1 cellular context compared by ENCODE assay signal in the genomic region with DNA sequence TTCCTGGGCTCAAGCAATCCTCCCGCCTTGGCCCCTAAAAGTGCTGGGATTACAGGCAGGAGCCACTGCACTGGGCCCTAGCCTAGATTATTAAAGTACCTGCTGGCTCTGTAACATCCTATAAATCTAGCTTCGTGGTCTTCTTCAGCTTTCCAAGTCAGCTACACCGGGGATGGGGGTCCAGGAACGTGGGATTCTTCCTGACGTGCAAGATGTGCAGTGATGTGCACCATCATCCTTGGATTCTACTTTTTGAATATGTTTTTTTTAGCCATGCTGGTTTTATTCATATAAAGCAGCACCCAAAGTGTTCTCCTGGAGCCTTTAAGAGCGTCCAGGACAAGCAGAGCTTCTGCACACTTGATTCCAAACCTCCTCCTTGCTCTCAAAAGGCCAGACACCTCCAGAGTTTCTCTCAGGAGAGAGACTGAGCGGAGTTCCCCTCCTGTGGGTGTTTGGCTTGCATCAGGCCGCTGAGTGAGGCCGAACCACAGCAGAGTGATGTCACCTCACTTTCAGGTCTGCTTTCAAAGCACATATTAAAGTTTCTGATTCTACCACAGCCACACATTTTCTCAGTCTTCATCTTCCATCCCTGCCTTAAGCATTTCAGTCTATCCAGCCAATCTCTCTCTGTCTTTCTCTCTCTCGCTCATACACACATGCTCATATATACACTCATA.
TF ChIP-seq lines count a peak whose summit lies in the region.

No MANE protein-coding gene starts in this region.

TF ChIP-seq in GM12878, 131 proteins besides CTCF, POLR2A, EP300 and RAD21 (continued from another document and continues in another):
- TF ChIP-seq ATF2 (IDR thresholded peaks at IDR 0.05; ENCODE audit: low read length), result peak; percentile 98
- TF ChIP-seq PAX5 (IDR thresholded peaks at IDR 0.05; ENCODE audit: borderline replicate concordance, low read depth, low read length), result peak; percentile 94
- TF ChIP-seq KDM1A (IDR thresholded peaks at IDR 0.05; ENCODE audit: borderline replicate concordance), result no peak
- TF ChIP-seq NKRF (conservative IDR thresholded peaks at IDR 0.05), result no peak
- TF ChIP-seq MAX (IDR thresholded peaks at IDR 0.05; ENCODE audit: low read depth, low read length), result peak; percentile 12; the same call in 1 of the 2 replicates
- peak; percentile 83 for TF ChIP-seq TBL1XR1 (IDR thresholded peaks at IDR 0.05; ENCODE audit: low read depth, low read length)
- TF ChIP-seq FOXK2 (IDR thresholded peaks at IDR 0.05), result no peak
- TF ChIP-seq TCF7 (IDR thresholded peaks at IDR 0.05; ENCODE audit: borderline replicate concordance), result 0 out of 2 replicates have a peak, but pooled peaks have one; percentile 25
- TF ChIP-seq ETV6 (conservative IDR thresholded peaks at IDR 0.05 in 1 of 2, IDR thresholded peaks at IDR 0.05 in 1 of 2; ENCODE audit: borderline replicate concordance in 1 of 2, low read depth in 1 of 2), result 0 out of 4 replicates have a peak, but pooled peaks of 1 of the 2 experiments have one; percentile 22
- peak; percentile 12; the same call in 1 of the 2 replicates for TF ChIP-seq YY1 (IDR thresholded peaks at IDR 0.05; ENCODE audit: low read depth, low read length)
- no peak for TF ChIP-seq ZNF24 (IDR thresholded peaks at IDR 0.05)
- no peak for TF ChIP-seq ZNF592 (IDR thresholded peaks at IDR 0.05)
- no peak for TF ChIP-seq CEBPZ (IDR thresholded peaks at IDR 0.05; ENCODE audit: low read depth, low read length)
- TF ChIP-seq PBX3 (IDR thresholded peaks at IDR 0.05; ENCODE audit: insufficient replicate concordance, low read depth, low read length), result no peak
- TF ChIP-seq SIN3A (IDR thresholded peaks at IDR 0.05; ENCODE audit: low read depth, low read length), result 0 out of 2 replicates have a peak, but pooled peaks have one; percentile 10
- TF ChIP-seq ZBTB40 (IDR thresholded peaks at IDR 0.05; ENCODE audit: borderline replicate concordance), result no peak; the same call in 1 of the 2 replicates
- TF ChIP-seq, protein P1, sequence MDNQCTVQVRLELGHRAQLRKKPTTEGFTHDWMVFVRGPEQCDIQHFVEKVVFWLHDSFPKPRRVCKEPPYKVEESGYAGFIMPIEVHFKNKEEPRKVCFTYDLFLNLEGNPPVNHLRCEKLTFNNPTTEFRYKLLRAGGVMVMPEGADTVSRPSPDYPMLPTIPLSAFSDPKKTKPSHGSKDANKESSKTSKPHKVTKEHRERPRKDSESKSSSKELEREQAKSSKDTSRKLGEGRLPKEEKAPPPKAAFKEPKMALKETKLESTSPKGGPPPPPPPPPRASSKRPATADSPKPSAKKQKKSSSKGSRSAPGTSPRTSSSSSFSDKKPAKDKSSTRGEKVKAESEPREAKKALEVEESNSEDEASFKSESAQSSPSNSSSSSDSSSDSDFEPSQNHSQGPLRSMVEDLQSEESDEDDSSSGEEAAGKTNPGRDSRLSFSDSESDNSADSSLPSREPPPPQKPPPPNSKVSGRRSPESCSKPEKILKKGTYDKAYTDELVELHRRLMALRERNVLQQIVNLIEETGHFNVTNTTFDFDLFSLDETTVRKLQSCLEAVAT (IDR thresholded peaks at IDR 0.05), result peak; percentile 69
- TF ChIP-seq MYB (IDR thresholded peaks at IDR 0.05; ENCODE audit: borderline replicate concordance, low read depth, low read length), result 0 out of 2 replicates have a peak, but pooled peaks have one; percentile 27
- TF ChIP-seq CHD1 (IDR thresholded peaks at IDR 0.05; ENCODE audit: low read depth, low read length), result no peak
- peak; percentile 95 for TF ChIP-seq EED (IDR thresholded peaks at IDR 0.05; ENCODE audit: low read depth)
- TF ChIP-seq HDAC6 (IDR thresholded peaks at IDR 0.05; ENCODE audit: unreplicated experiment), result no peak
- no peak for TF ChIP-seq NR2C2 (IDR thresholded peaks at IDR 0.05; ENCODE audit: borderline replicate concordance, control insufficient read depth, insufficient read length, low read depth)
- peak; percentile 32; the same call in 1 of the 2 replicates for TF ChIP-seq POLR2AphosphoS2 (IDR thresholded peaks at IDR 0.05; ENCODE audit: low read depth, low read length)
- peak; percentile 96 for TF ChIP-seq RUNX3 (IDR thresholded peaks at IDR 0.05; ENCODE audit: low read length)
- peak; percentile 86 for TF ChIP-seq IKZF1 (conservative IDR thresholded peaks at IDR 0.05)
- peak; percentile 88 for TF ChIP-seq SPI1 (IDR thresholded peaks at IDR 0.05; ENCODE audit: borderline replicate concordance, insufficient read depth, low read depth, low read length)
